Comparison of ENCODE assay signal across 8 cellular contexts in genomic region chr3:61250784-61251173, GRCh38.
DNase-seq lines count a peak whose midpoint lies in the region; ATAC-seq and TF ChIP-seq lines count a peak whose summit lies in the region.

No MANE protein-coding gene starts in this region.

- no peak for TF ChIP-seq CTCF in HL-60 (IDR thresholded peaks at IDR 0.05; ENCODE audit: insufficient read depth, low read length)
- TF ChIP-seq CTCF in fibroblast of mammary gland (conservative IDR thresholded peaks at IDR 0.05; ENCODE audit: control insufficient read depth, insufficient read depth, low read depth, low read length), result no peak

- peak overlapping the region; percentile 74 to 96 (median 84) for H3K4me3 ChIP-seq in BLaER1 treated with 17β-estradiol and CSF1 and Interleukin-3, amounts not matched to agents 10 nM and 100 nM
- H3K4me3 ChIP-seq in HL-60 (replicated peaks; ENCODE audit: insufficient read depth, low read length) (peak overlapping the region; percentile 75), fibroblast of mammary gland (ENCODE audit: control insufficient read depth, low read depth, low read length) (peak overlapping the region; percentile 72), neuron (ENCODE audit: low read length) (peak overlapping the region; percentile 65)

- peaks cover 14 to 22% (median 18%) of the 10 kb centered on the region in 10 experiments for H3K4me1 ChIP-seq in BLaER1 treated with 17β-estradiol and CSF1 and Interleukin-3, amounts not matched to agents 10 nM and 100 nM
- H3K4me1 ChIP-seq in neuron (ENCODE audit: insufficient read depth, low read length), result peaks cover 9% of the 10 kb centered on the region

- H3K27ac ChIP-seq in BLaER1 treated with 17β-estradiol and CSF1 and Interleukin-3, amounts not matched to agents 10 nM and 100 nM, result peak overlapping the region; percentile 65 to 80 (median 76)
- peak overlapping the region; percentile 92 for H3K27ac ChIP-seq in HL-60 (replicated peaks)

- H3K36me3 ChIP-seq in BLaER1 treated with 17β-estradiol and CSF1 and Interleukin-3, amounts not matched to agents 10 nM and 100 nM, result no peaks in the 10 kb centered on the region
- no peaks in the 10 kb centered on the region for H3K36me3 ChIP-seq in neuron (ENCODE audit: insufficient read depth, low read length)

- H3K4me2 ChIP-seq in BLaER1 treated with 17β-estradiol and CSF1 and Interleukin-3, amounts not matched to agents 10 nM and 100 nM, result peak overlapping the region; percentile 90 to 97 (median 96)

- H3K9me3 ChIP-seq in BLaER1 treated with 17β-estradiol and CSF1 and Interleukin-3, amounts not matched to agents 10 nM and 100 nM (replicated peaks in 1 of 11), result no peaks in the 10 kb centered on the region
- no peaks in the 10 kb centered on the region for H3K9me3 ChIP-seq in neuron (ENCODE audit: low read length)

- DNase-seq in HL-60 (ENCODE audit: low read depth in 1 of 2, low spot score in 1 of 2) (peak; percentile 24 to 63), fibroblast of mammary gland (ENCODE audit: low read depth) (peak; percentile 32), amniotic stem cell (lab: John Stamatoyannopoulos, UW) (no peak), NCI-H1048 (lab: John Stamatoyannopoulos, UW) (no peak)
- peak in 2 of 3 experiments; percentile 5 for DNase-seq in activated CD8-positive, alpha-beta memory T cell treated with anti-CD3 and anti-CD28 coated beads for 48 hours (ENCODE audit: low read depth in 2 of 3, low spot score in 2 of 3)

- peak overlapping the region; percentile 76 to 90 (median 83) for H3K9ac ChIP-seq in BLaER1 treated with 17β-estradiol and CSF1 and Interleukin-3, amounts not matched to agents 10 nM and 100 nM

- H2AFZ ChIP-seq in neuron (ENCODE audit: low read depth, low read length), result peak overlapping the region; percentile 97

- H3K27me3 ChIP-seq in BLaER1 treated with 17β-estradiol and CSF1 and Interleukin-3, amounts not matched to agents 10 nM and 100 nM, result no peaks in the 10 kb centered on the region; a peak in 1 of 22 replicates
- H3K27me3 ChIP-seq in HL-60 (ENCODE audit: insufficient read depth, poor library complexity, severe bottlenecking) (no peaks in the 10 kb centered on the region), neuron (ENCODE audit: insufficient read depth, low read length) (no peaks in the 10 kb centered on the region)

- H4K20me1 ChIP-seq in BLaER1 treated with 17β-estradiol and CSF1 and Interleukin-3, amounts not matched to agents 10 nM and 100 nM, result no peaks in the 10 kb centered on the region; a peak in 1 of 22 replicates

- no peak for ATAC-seq in HG03469 (IDR thresholded peaks at IDR 0.05; ENCODE audit: unreplicated experiment)

Comparison
In these comparisons a context has a peak if more than half of its experiments do, and no peak if none do; other contexts are left out.
1. DNase-seq: peak in HL-60 (2 of 2), activated CD8-positive, alpha-beta memory T cell treated with anti-CD3 and anti-CD28 coated beads for 48 hours (2 of 3) and fibroblast of mammary gland (single experiment); none in amniotic stem cell (single experiment) and NCI-H1048 (single experiment).
2. Peak in every context shown above with its lines, with median percentiles within 50 percentile points of each other: H3K4me3 ChIP-seq.